16 cellular contexts compared by ENCODE assay signal in the genomic region with DNA sequence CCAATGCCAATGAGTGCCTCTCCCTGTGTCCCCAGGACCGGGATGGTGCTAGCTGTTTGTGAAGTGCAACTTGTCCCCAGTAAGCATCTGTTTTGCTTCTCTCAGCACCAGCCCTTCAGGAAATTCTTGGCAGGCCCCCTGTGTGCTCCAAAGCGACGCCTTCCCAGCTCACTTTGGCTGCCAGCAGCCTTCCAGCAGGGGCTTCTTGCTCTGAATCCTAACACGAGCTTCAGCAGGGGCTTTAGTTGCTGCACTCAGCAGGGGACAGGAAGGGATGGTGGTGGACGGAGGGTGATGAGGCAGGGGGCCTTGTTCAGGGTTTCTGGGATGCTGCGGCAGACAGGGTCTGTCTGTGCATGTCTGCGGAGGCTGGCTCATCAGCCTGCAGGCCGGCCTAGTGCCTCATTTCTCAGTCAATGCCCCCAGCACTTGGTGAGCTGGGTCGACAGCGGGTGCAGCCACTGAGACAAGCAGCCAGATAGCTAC.
DNase-seq lines count a peak whose midpoint lies in the region; ATAC-seq and TF ChIP-seq lines count a peak whose summit lies in the region.
"Had no signal": no experiment of that assay in that cellular context is flagged by ENCODE, and none has a peak within 500 bp of the region (broad histone marks: within the 10 kb centered on the region; RNA-seq: fewer than 3 reads in every experiment).

No MANE protein-coding gene starts in this region.

- H3F3A ChIP-seq in smooth muscle cell (ENCODE audit: low read depth) (peaks cover 4% of the 10 kb centered on the region), PC-9 (ENCODE audit: insufficient read depth, low read depth) (no peaks in the 10 kb centered on the region)

- H3K9me3 ChIP-seq in HUES6 (ENCODE audit: control insufficient read depth, insufficient read depth, low read depth, low read length): no peaks in the 10 kb centered on the region
- no peaks in the 10 kb centered on the region for H3K9me3 ChIP-seq in endodermal cell (ENCODE audit: control insufficient read depth, low read length)
- H3K9me3 ChIP-seq in smooth muscle cell (replicated peaks; ENCODE audit: low read depth): no peaks in the 10 kb centered on the region
- H3K9me3 ChIP-seq in PC-9 (ENCODE audit: insufficient read depth, low read depth): no peaks in the 10 kb centered on the region
- H3K9me3 ChIP-seq: breast epithelium, prostate gland, tibial artery had no signal

- intact Hi-C loops in PC-9 (cut with micrococcal nuclease; ENCODE audit: unreplicated experiment) (no loop called here), CD14-positive monocyte (cut with micrococcal nuclease) (no loop called here)

- H3K27ac ChIP-seq in HUES6 (ENCODE audit: low read depth, low read length) (no peak overlapping the region), endodermal cell (ENCODE audit: low read depth, low read length) (peak overlapping the region; percentile 66), smooth muscle cell (ENCODE audit: low read depth) (no peak overlapping the region), PC-9 (no peak overlapping the region)
- H3K27ac ChIP-seq: breast epithelium, prostate gland, tibial artery had no signal

- H3K27me3 ChIP-seq in HUES6 (ENCODE audit: control insufficient read depth, insufficient read depth, low read length) (peaks cover 9% of the 10 kb centered on the region), endodermal cell (ENCODE audit: control insufficient read depth, insufficient read depth, low read length, poor library complexity, severe bottlenecking) (peaks cover 9% of the 10 kb centered on the region), smooth muscle cell (ENCODE audit: low read depth) (no peaks in the 10 kb centered on the region), PC-9 (ENCODE audit: insufficient read depth, low read depth) (peaks cover 32% of the 10 kb centered on the region; the same call in 1 of the 2 replicates)
- H3K27me3 ChIP-seq: breast epithelium, tibial artery had no signal

- ATAC-seq in HG03378 (IDR thresholded peaks at IDR 0.05; ENCODE audit: unreplicated experiment): no peak

- H3K36me3 ChIP-seq in HUES6 (ENCODE audit: control insufficient read depth, insufficient read depth, low read length) (no peaks in the 10 kb centered on the region), endodermal cell (ENCODE audit: control insufficient read depth, insufficient read depth, low read length) (no peaks in the 10 kb centered on the region), smooth muscle cell (ENCODE audit: low read depth) (no peaks in the 10 kb centered on the region), PC-9 (ENCODE audit: low read depth) (no peaks in the 10 kb centered on the region)
- H3K36me3 ChIP-seq: breast epithelium, prostate gland, tibial artery had no signal

- H3K79me2 ChIP-seq in smooth muscle cell (ENCODE audit: low read depth): no peaks in the 10 kb centered on the region
- no peaks in the 10 kb centered on the region for H3K79me2 ChIP-seq in PC-9 (ENCODE audit: low read depth)

- H3K9me3 Mint-ChIP-seq in endodermal cell (no peaks in the 10 kb centered on the region), CD14-positive monocyte (peaks cover 0 to 5% (median 0%) of the 10 kb centered on the region in 7 donors)
- H3K9me3 Mint-ChIP-seq: activated naive CD4-positive, alpha-beta T cell treated with anti-CD3 and anti-CD28 coated beads for 36 hours had no signal

- DNase-seq in endodermal cell: peak; percentile 87
- peak; percentile 75 for DNase-seq in medulla oblongata (ENCODE audit: extremely low spot score)
- no peak for DNase-seq in smooth muscle cell (lab: John Stamatoyannopoulos, UW; ENCODE audit: unreplicated experiment)
- DNase-seq in PC-9: no peak
- no peak for DNase-seq in CD14-positive monocyte (ENCODE audit: low spot score)
- DNase-seq in AG20443 (ENCODE audit: low spot score): no peak
- DNase-seq: activated CD4-positive, CD25-positive, alpha-beta regulatory T cell treated with anti-CD3 and anti-CD28 coated beads, Interleukin-2, amount 50 U/mL, for 72 hours; activated CD8-positive, alpha-beta memory T cell treated with anti-CD3 and anti-CD28 coated beads, Interleukin-2, amount 50 U/mL, for 48 hours; activated naive CD4-positive, alpha-beta T cell treated with anti-CD3 and anti-CD28 coated beads for 36 hours; NCI-H1694; stimulated activated CD4-positive, alpha-beta T cell treated with anti-CD3 and anti-CD28 coated beads, Interleukin-1b, Interleukin-23, amount 100 ng/mL, for 48 hours had no signal

- CTCF ChIA-PET in PC-9 (lab: Charles Lee): no interaction called here

- H4K20me1 ChIP-seq in smooth muscle cell (ENCODE audit: low read depth) (no peaks in the 10 kb centered on the region), PC-9 (ENCODE audit: insufficient read depth) (no peaks in the 10 kb centered on the region)

- no TSS peak for BruUV-seq in PC-9 (replicated peaks; lab: Mats Ljungman, UMichigan)

- H3K4me1 Mint-ChIP-seq in endodermal cell (peaks cover 17% of the 10 kb centered on the region), CD14-positive monocyte (peaks cover 6% of the 10 kb centered on the region)

- H3K4me3 ChIP-seq in HUES6 (ENCODE audit: low read depth, low read length) (no peak overlapping the region), endodermal cell (ENCODE audit: low read length) (no peak overlapping the region), smooth muscle cell (no peak overlapping the region), PC-9 (no peak overlapping the region)
- H3K4me3 ChIP-seq: breast epithelium, prostate gland, tibial artery had no signal

- H3K27ac Mint-ChIP-seq in endodermal cell (no peak overlapping the region), CD14-positive monocyte (peak overlapping the region in 1 of 7 donors; percentile 21)
- H3K27ac Mint-ChIP-seq: activated naive CD4-positive, alpha-beta T cell treated with anti-CD3 and anti-CD28 coated beads for 36 hours had no signal

- no peak overlapping the region for H3K4me3 Mint-ChIP-seq in endodermal cell
- H3K4me3 Mint-ChIP-seq in CD14-positive monocyte: no peak overlapping the region
- H3K4me3 Mint-ChIP-seq: activated naive CD4-positive, alpha-beta T cell treated with anti-CD3 and anti-CD28 coated beads for 36 hours had no signal

- POLR2A ChIA-PET in PC-9 (lab: Charles Lee; ENCODE audit: unreplicated experiment): interaction anchor here (0.6 kb wide), 1 partner anchor 370 kb away, joined by 7 read pairs; no protein-coding TSS in a partner anchor

- H3K4me1 ChIP-seq in HUES6 (ENCODE audit: control insufficient read depth, insufficient read depth, low read length): peaks cover 23% of the 10 kb centered on the region
- peaks cover 6% of the 10 kb centered on the region for H3K4me1 ChIP-seq in endodermal cell (ENCODE audit: control insufficient read depth, insufficient read depth, low read length)
- H3K4me1 ChIP-seq in smooth muscle cell (ENCODE audit: low read depth): peaks cover 6% of the 10 kb centered on the region
- no peaks in the 10 kb centered on the region for H3K4me1 ChIP-seq in PC-9 (replicated peaks; ENCODE audit: insufficient read depth)
- H3K4me1 ChIP-seq: breast epithelium had no signal

- peaks cover 23% of the 10 kb centered on the region for H3K27me3 Mint-ChIP-seq in endodermal cell (ENCODE audit: insufficient read depth)
- H3K27me3 Mint-ChIP-seq in CD14-positive monocyte (ENCODE audit: low read depth in 3 of 3): peaks cover 14 to 21% (median 18%) of the 10 kb centered on the region in 3 donors

- H3K9ac ChIP-seq in HUES6 (ENCODE audit: low read length) (peak overlapping the region; percentile 12), endodermal cell (ENCODE audit: extremely low read depth, low read length, poor library complexity, severe bottlenecking) (no peak overlapping the region), smooth muscle cell (ENCODE audit: low read depth) (no peak overlapping the region)

- no peaks in the 10 kb centered on the region for H3K9me2 ChIP-seq in PC-9 (ENCODE audit: insufficient read depth)

- WGBS in endodermal cell (ENCODE audit: insufficient coverage in 1 of 2, insufficient read length in 1 of 2), 2 experiments: 44 to 61% methylated on average over 8 to 10 of the region's 10 CpGs
- WGBS in smooth muscle cell (ENCODE audit: low lambda C conversion rate): 35% methylated on average over 10 of the region's 10 CpGs

- no peak overlapping the region for H3K4me2 ChIP-seq in smooth muscle cell
- H3K4me2 ChIP-seq in PC-9: no peak overlapping the region

- H3K36me3 Mint-ChIP-seq in endodermal cell (ENCODE audit: low read depth) (no peaks in the 10 kb centered on the region), CD14-positive monocyte (no peaks in the 10 kb centered on the region)

- H2AFZ ChIP-seq in smooth muscle cell (ENCODE audit: low read depth) (peak overlapping the region; percentile 66), PC-9 (no peak overlapping the region)

- TF ChIP-seq CTCF in endodermal cell (conservative IDR thresholded peaks at IDR 0.05) (peak; percentile 37), smooth muscle cell (IDR thresholded peaks at IDR 0.05; ENCODE audit: borderline replicate concordance, insufficient read depth, poor library complexity, severe bottlenecking) (no peak), PC-9 (conservative IDR thresholded peaks at IDR 0.05) (no peak), CD14-positive monocyte (IDR thresholded peaks at IDR 0.05) (no peak)

Comparison
In these comparisons a context has a peak if more than half of its experiments do, and no peak if none do; other contexts are left out.
1. DNase-seq: peak in endodermal cell (single experiment) and medulla oblongata (single experiment); none in smooth muscle cell (single experiment), PC-9 (0 of 2), CD14-positive monocyte (single experiment) and AG20443 (single experiment).